21 cellular contexts compared by ENCODE assay signal in genomic region chr12:64747681-64748080, GRCh38. TPM values are rescaled to one million over a fixed set of nuclear protein-coding genes. Genes with fewer than 3 reads are reported as not detected.
DNase-seq lines count a peak whose midpoint lies in the region; TF ChIP-seq lines count a peak whose summit lies in the region.
"Had no signal": no experiment of that assay in that cellular context is flagged by ENCODE, and none has a peak within 500 bp of the region (broad histone marks: within the 10 kb centered on the region; RNA-seq: fewer than 3 reads in every experiment).

No MANE protein-coding gene starts in this region.

- H3K36me3 Mint-ChIP-seq in CD14-positive monocyte: peaks cover 69 to 75% of the 10 kb centered on the region in 2 donors

- H3K4me3 ChIP-seq in astrocyte of the spinal cord (ENCODE audit: low read depth, low read length): no peak overlapping the region
- H3K4me3 ChIP-seq: heart left ventricle, ovary had no signal

- peak overlapping the region; percentile 71 to 98 (median 88) for H3K27ac Mint-ChIP-seq in CD14-positive monocyte
- H3K27ac Mint-ChIP-seq: activated naive CD8-positive, alpha-beta T cell treated with anti-CD3 and anti-CD28 coated beads for 36 hours; T-helper 1 cell treated with Interleukin-12 subunit alpha and Interleukin-12 subunit beta and Interleukin-4 antibody, amounts not matched to agents 30 μg/mL and 1 μg/mL, for 36 hours; type B pancreatic cell had no signal

- H3K27me3 Mint-ChIP-seq in CD14-positive monocyte (ENCODE audit: low read depth in 3 of 3): no peaks in the 10 kb centered on the region
- H3K27me3 Mint-ChIP-seq: activated naive CD8-positive, alpha-beta T cell treated with anti-CD3 and anti-CD28 coated beads for 36 hours; brain; naive thymus-derived CD4-positive, alpha-beta T cell; type B pancreatic cell had no signal

- H3K4me3 Mint-ChIP-seq in CD14-positive monocyte: no peak overlapping the region
- H3K4me3 Mint-ChIP-seq: activated naive CD8-positive, alpha-beta T cell treated with anti-CD3 and anti-CD28 coated beads for 36 hours; brain; endodermal cell; naive thymus-derived CD4-positive, alpha-beta T cell; T-helper 1 cell treated with Interleukin-12 subunit alpha and Interleukin-12 subunit beta and Interleukin-4 antibody, amounts not matched to agents 30 μg/mL and 1 μg/mL, for 36 hours; type B pancreatic cell had no signal

- no peak for TF ChIP-seq CTCF in CD14-positive monocyte (IDR thresholded peaks at IDR 0.05)
- no peak for TF ChIP-seq CTCF in astrocyte of the spinal cord (IDR thresholded peaks at IDR 0.05; ENCODE audit: low read depth, low read length)

- peaks cover 0 to 2% (median 0%) of the 10 kb centered on the region in 7 donors for H3K9me3 Mint-ChIP-seq in CD14-positive monocyte
- H3K9me3 Mint-ChIP-seq: activated naive CD8-positive, alpha-beta T cell treated with anti-CD3 and anti-CD28 coated beads for 36 hours; brain; naive thymus-derived CD4-positive, alpha-beta T cell; T-helper 1 cell treated with Interleukin-12 subunit alpha and Interleukin-12 subunit beta and Interleukin-4 antibody, amounts not matched to agents 30 μg/mL and 1 μg/mL, for 36 hours; type B pancreatic cell had no signal

- no peak for DNase-seq in CD14-positive monocyte (ENCODE audit: low spot score)
- DNase-seq in M059J (ENCODE audit: low read depth): peak; percentile 28
- peak; percentile 27 for DNase-seq in astrocyte of the spinal cord (ENCODE audit: low read depth, low spot score)
- DNase-seq in iris pigment epithelial cell (ENCODE audit: low read depth): peak; percentile 20
- no peak for DNase-seq in LoVo (ENCODE audit: low spot score)
- no peak for DNase-seq in effector CD4-positive, alpha-beta T cell
- DNase-seq in activated CD4-positive, alpha-beta T cell treated with anti-CD3 and anti-CD28 coated beads for 1 hour: no peak
- DNase-seq in ureter (ENCODE audit: low spot score): no peak
- DNase-seq: activated CD8-positive, alpha-beta memory T cell treated with anti-CD3 and anti-CD28 coated beads, Interleukin-2, amount 50 U/mL, for 4 hours; activated naive CD8-positive, alpha-beta T cell treated with anti-CD3 and anti-CD28 coated beads for 36 hours; endodermal cell; heart left ventricle; left colon; mesendoderm; naive thymus-derived CD4-positive, alpha-beta T cell; NCI-H1105; NCI-H510A; ovary had no signal

- intact Hi-C loops in CD14-positive monocyte (cut with micrococcal nuclease): loop anchor here in 1 of 2 donors (2.0 kb wide), 1 partner anchor 17 kb away; no protein-coding TSS in a partner anchor

- peaks cover 75% of the 10 kb centered on the region for H3K4me1 Mint-ChIP-seq in CD14-positive monocyte
- H3K4me1 Mint-ChIP-seq: brain, endodermal cell had no signal

- in situ Hi-C loops in astrocyte of the spinal cord (cut with HindIII; ENCODE audit: low sequenced_read_pairs): no loop called here

RNA-seq across cellular contexts. Expression of gene GNS, which starts 11.5 kb away (rescaled TPM):
- polyA plus RNA-seq in CD14-positive monocyte: 100 to 1,000 TPM; 203 to 274 TPM
- total RNA-seq in M059J (2014; rRNA removed; shearing (Covaris generic)): 152 and 210 TPM in 2 replicates
- 137 TPM for total RNA-seq in ureter

Comparison
In these comparisons a context has a peak if more than half of its experiments do, and no peak if none do; other contexts are left out.
1. DNase-seq: peak in M059J (single experiment), astrocyte of the spinal cord (single experiment) and iris pigment epithelial cell (single experiment); none in CD14-positive monocyte (single experiment), LoVo (single experiment), effector CD4-positive, alpha-beta T cell (single experiment), activated CD4-positive, alpha-beta T cell treated with anti-CD3 and anti-CD28 coated beads for 1 hour (single experiment) and ureter (single experiment).